In genomic region chr5:12566441-12566840, GRCh38 we compare ENCODE assay signal across 20 cellular contexts.
"Had no signal": no experiment of that assay in that cellular context is flagged by ENCODE, and none has a peak within 500 bp of the region (broad histone marks: within the 10 kb centered on the region; RNA-seq: fewer than 3 reads in every experiment).

No MANE protein-coding gene starts in this region.

- H3K27ac ChIP-seq: adrenal gland, ascending aorta, left ventricle myocardium inferior, vagina had no signal

- H3K27me3 ChIP-seq: adrenal gland, ascending aorta, vagina had no signal

- H3K9me3 ChIP-seq: adrenal gland, ascending aorta, vagina had no signal

- H3K4me1 ChIP-seq: adrenal gland, ascending aorta, left ventricle myocardium inferior, vagina had no signal

- FAIRE-seq: small intestine, TTC549 had no signal

- H3K4me3 ChIP-seq: adrenal gland, ascending aorta, left ventricle myocardium inferior, vagina had no signal

- DNase-seq: activated CD8-positive, alpha-beta memory T cell treated with anti-CD3 and anti-CD28 coated beads, Interleukin-2, amount 50 U/mL, for 48 hours; activated naive CD4-positive, alpha-beta T cell; activated T-cell treated with anti-CD3 and anti-CD28 coated beads, Interleukin-2, amount 50 U/mL, for 4 hours; adrenal gland; foreskin melanocyte; glutamatergic neuron; hippocampal formation; kidney glomerular epithelial cell; left ventricle myocardium inferior; natural killer cell; small intestine; stimulated activated CD4-positive, alpha-beta T cell treated with anti-CD3 and anti-CD28 coated beads, Interleukin-2, amount 100 ng/mL, for 48 hours; stimulated activated CD8-positive, alpha-beta memory T cell treated with anti-CD3 and anti-CD28 coated beads, Interleukin-4, amount 100 ng/mL, for 48 hours; stimulated activated naive B cell treated with anti-CD40 and anti-IgM and Interleukin-4, amounts not matched to agents 10 μg/mL and 1 μg/mL and 100 μg/mL, for 72 hours; trophoblast cell had no signal

- ATAC-seq: activated T-cell treated with anti-CD3 and anti-CD28 coated beads, Interleukin-2, amount 50 U/mL, for 4 hours; natural killer cell; sciatic nerve; stimulated activated naive B cell treated with anti-CD40 and anti-IgM and Interleukin-4, amounts not matched to agents 10 μg/mL and 1 μg/mL and 100 μg/mL, for 72 hours; WTC11 had no signal

- H3K36me3 ChIP-seq: adrenal gland, ascending aorta, left ventricle myocardium inferior, vagina had no signal
